16 cellular contexts compared by ENCODE assay signal in genomic region chr5:17819786-17820185, GRCh38.
DNase-seq lines count a peak whose midpoint lies in the region; ATAC-seq, FAIRE-seq and TF ChIP-seq lines count a peak whose summit lies in the region.
"Had no signal": no experiment of that assay in that cellular context is flagged by ENCODE, and none has a peak within 500 bp of the region (broad histone marks: within the 10 kb centered on the region; RNA-seq: fewer than 3 reads in every experiment).

No MANE protein-coding gene starts in this region.

- 55 to 60% methylated on average over 5 of the region's 5 CpGs for WGBS in pancreas, 2 donors

- H3K27me3 Mint-ChIP-seq in astrocyte (ENCODE audit: low read depth, unreplicated experiment): no peaks in the 10 kb centered on the region
- H3K27me3 Mint-ChIP-seq in activated naive CD4-positive, alpha-beta T cell treated with anti-CD3 and anti-CD28 coated beads, Interleukin-2, amount 10 ng/mL, durations not matched to agents 7 days and 5 days: no peaks in the 10 kb centered on the region

- H3K36me3 ChIP-seq in astrocyte (ENCODE audit: insufficient read depth, low read length) (no peaks in the 10 kb centered on the region), pancreas (no peaks in the 10 kb centered on the region)

- TF ChIP-seq CTCF in astrocyte (IDR thresholded peaks at IDR 0.05; ENCODE audit: insufficient read depth, low read depth, low read length) (no peak), epithelial cell of esophagus (IDR thresholded peaks at IDR 0.05; ENCODE audit: insufficient read depth, low read depth, low read length, missing control alignments) (no peak), pancreas (IDR thresholded peaks at IDR 0.05) (no peak)

- H3K79me2 ChIP-seq in astrocyte (ENCODE audit: insufficient read depth, low read length): no peaks in the 10 kb centered on the region

- H3K4me3 Mint-ChIP-seq in astrocyte (ENCODE audit: unreplicated experiment): no peak overlapping the region
- H3K4me3 Mint-ChIP-seq in activated naive CD4-positive, alpha-beta T cell treated with anti-CD3 and anti-CD28 coated beads, Interleukin-2, amount 10 ng/mL, durations not matched to agents 7 days and 5 days: no peak overlapping the region
- H3K4me3 Mint-ChIP-seq: IgD-negative memory B cell had no signal

- peak overlapping the region; percentile 30 for H2AFZ ChIP-seq in astrocyte (ENCODE audit: low read depth, low read length)

- H4K20me1 ChIP-seq in astrocyte (ENCODE audit: insufficient read depth, low read length): no peaks in the 10 kb centered on the region

- CTCF ChIA-PET in activated naive CD4-positive, alpha-beta T cell treated with anti-CD3 and anti-CD28 coated beads, Interleukin-2, amount 10 ng/mL, durations not matched to agents 7 days and 5 days (lab: Charles Lee): no interaction called here

- no peak for FAIRE-seq in astrocyte (lab: Jason Lieb, UNC)
- no peak for FAIRE-seq in pancreas (lab: Jason Lieb, UNC)
- FAIRE-seq: H54 had no signal

- H3K36me3 Mint-ChIP-seq in astrocyte (ENCODE audit: low read depth, unreplicated experiment): no peaks in the 10 kb centered on the region
- no peaks in the 10 kb centered on the region for H3K36me3 Mint-ChIP-seq in activated naive CD4-positive, alpha-beta T cell treated with anti-CD3 and anti-CD28 coated beads, Interleukin-2, amount 10 ng/mL, durations not matched to agents 7 days and 5 days
- H3K36me3 Mint-ChIP-seq: IgD-negative memory B cell had no signal

- intact Hi-C loops in pancreas (cut with DNase I): no loop called here

- H3K9ac ChIP-seq in astrocyte (ENCODE audit: low read length): no peak overlapping the region
- H3K9ac ChIP-seq: SK-N-SH had no signal

- H3K9me3 Mint-ChIP-seq in astrocyte (ENCODE audit: unreplicated experiment): no peaks in the 10 kb centered on the region
- H3K9me3 Mint-ChIP-seq in activated naive CD4-positive, alpha-beta T cell treated with anti-CD3 and anti-CD28 coated beads, Interleukin-2, amount 10 ng/mL, durations not matched to agents 7 days and 5 days: peaks cover 6% of the 10 kb centered on the region
- H3K9me3 Mint-ChIP-seq: IgD-negative memory B cell had no signal

- no peaks in the 10 kb centered on the region for H3K4me1 Mint-ChIP-seq in astrocyte (ENCODE audit: low read depth, unreplicated experiment)
- no peaks in the 10 kb centered on the region for H3K4me1 Mint-ChIP-seq in activated naive CD4-positive, alpha-beta T cell treated with anti-CD3 and anti-CD28 coated beads, Interleukin-2, amount 10 ng/mL, durations not matched to agents 7 days and 5 days
- H3K4me1 Mint-ChIP-seq: IgD-negative memory B cell had no signal

- H3K4me3 ChIP-seq in astrocyte (ENCODE audit: insufficient read depth, low read depth, low read length) (no peak overlapping the region), epithelial cell of esophagus (ENCODE audit: low read length) (no peak overlapping the region), pancreas (no peak overlapping the region)

- DNase-seq in HT1080 (ENCODE audit: low read depth): peak; percentile 27
- peak; percentile 26 for DNase-seq in astrocyte (ENCODE audit: low read depth)
- DNase-seq in epithelial cell of esophagus (ENCODE audit: low read depth): peak; percentile 15
- no peak for DNase-seq in activated naive CD4-positive, alpha-beta T cell treated with anti-CD3 and anti-CD28 coated beads, Interleukin-2, amount 10 ng/mL, durations not matched to agents 7 days and 5 days
- no peak for DNase-seq in pons (ENCODE audit: low spot score)
- DNase-seq in anterior cingulate cortex (lab: John Stamatoyannopoulos, UW): no peak
- no peak for DNase-seq in pancreas
- DNase-seq: DMS79 treated with DMSO at 0.1 percent for 48 hours, Kasumi-1, NCI-H1092 treated with DMSO at 0.1 percent for 48 hours, NCI-H2081 treated with DMSO at 0.1 percent for 48 hours, NCI-H446 treated with DMSO at 0.1 percent for 48 hours, SHP77 treated with DMSO at 0.1 percent for 48 hours, SK-N-SH had no signal

- peak overlapping the region; percentile 38 for H3K4me2 ChIP-seq in astrocyte (ENCODE audit: low read length)
- H3K4me2 ChIP-seq: SK-N-SH had no signal

- peak overlapping the region; percentile 81 for H3K27ac ChIP-seq in astrocyte (ENCODE audit: low read depth, low read length)
- H3K27ac ChIP-seq in pancreas: no peak overlapping the region

- ATAC-seq in pancreas: no peak

- H3K9me3 ChIP-seq in astrocyte (ENCODE audit: insufficient read depth, low read depth, low read length): no peaks in the 10 kb centered on the region
- H3K9me3 ChIP-seq in pancreas: no peaks in the 10 kb centered on the region
- H3K9me3 ChIP-seq: SK-N-SH had no signal

- no peak overlapping the region for H3K27ac Mint-ChIP-seq in astrocyte (ENCODE audit: unreplicated experiment)
- no peak overlapping the region for H3K27ac Mint-ChIP-seq in activated naive CD4-positive, alpha-beta T cell treated with anti-CD3 and anti-CD28 coated beads, Interleukin-2, amount 10 ng/mL, durations not matched to agents 7 days and 5 days
- H3K27ac Mint-ChIP-seq: IgD-negative memory B cell had no signal

- H3K4me1 ChIP-seq in astrocyte (ENCODE audit: insufficient read depth, low read length) (peaks cover 18% of the 10 kb centered on the region), pancreas (no peaks in the 10 kb centered on the region)

- H3K27me3 ChIP-seq in astrocyte (ENCODE audit: insufficient read depth, low read length) (no peaks in the 10 kb centered on the region), pancreas (no peaks in the 10 kb centered on the region)

Comparison
In these comparisons a context has a peak if more than half of its experiments do, and no peak if none do; other contexts are left out.
1. DNase-seq: peak in HT1080 (single experiment), astrocyte (single experiment) and epithelial cell of esophagus (single experiment); none in activated naive CD4-positive, alpha-beta T cell treated with anti-CD3 and anti-CD28 coated beads, Interleukin-2, amount 10 ng/mL, durations not matched to agents 7 days and 5 days (single experiment), pons (single experiment), anterior cingulate cortex (0 of 58) and pancreas (0 of 6).